11 cellular contexts compared by ENCODE assay signal in genomic region chr9:93128011-93128714, GRCh38. TPM values are rescaled to one million over a fixed set of nuclear protein-coding genes. Genes with fewer than 3 reads are reported as not detected.
A peak's percentile ranks its signal among the peaks of the same experiment; 100 is the strongest.
DNase-seq lines count a peak whose midpoint lies in the region; ATAC-seq and TF ChIP-seq lines count a peak whose summit lies in the region.
"Had no signal": no experiment of that assay in that cellular context is flagged by ENCODE, and none has a peak within 500 bp of the region (broad histone marks: within the 10 kb centered on the region; RNA-seq: fewer than 3 reads in every experiment).

No MANE protein-coding gene starts in this region.

- H3K27me3 Mint-ChIP-seq in CD4-positive, alpha-beta memory T cell = no peaks in the 10 kb centered on the region
- no peaks in the 10 kb centered on the region for H3K27me3 Mint-ChIP-seq in activated T-helper 1 cell treated with anti-CD3 and anti-CD28 coated beads, Interleukin-12 subunit alpha, Interleukin-12 subunit beta, Interleukin-2, Interleukin-4 antibody, amounts not matched to agents 30 ng/mL and 10 ng/mL and 1 ng/mL, durations not matched to agents 14 hours and 24 hours and 36 hours (ENCODE audit: insufficient read depth)

- peaks cover 7% of the 10 kb centered on the region for H3K36me3 ChIP-seq in CD4-positive, alpha-beta memory T cell (ENCODE audit: insufficient read depth, low read length)
- peaks cover 28% of the 10 kb centered on the region for H3K36me3 ChIP-seq in right atrium auricular region
- H3K36me3 ChIP-seq: ovary had no signal

- no peak for TF ChIP-seq CTCF in right atrium auricular region (IDR thresholded peaks at IDR 0.05)

- no peaks in the 10 kb centered on the region for H3K9me3 ChIP-seq in CD4-positive, alpha-beta memory T cell (ENCODE audit: control insufficient read depth in 1 of 2, low read length in 2 of 2)
- H3K9me3 ChIP-seq in right atrium auricular region = no peaks in the 10 kb centered on the region
- H3K9me3 ChIP-seq: ovary had no signal

- H3K27ac Mint-ChIP-seq in CD4-positive, alpha-beta memory T cell = peak overlapping the region; percentile 58 to 98 (median 80)
- H3K27ac Mint-ChIP-seq in activated T-helper 1 cell treated with anti-CD3 and anti-CD28 coated beads, Interleukin-12 subunit alpha, Interleukin-12 subunit beta, Interleukin-2, Interleukin-4 antibody, amounts not matched to agents 30 ng/mL and 10 ng/mL and 1 ng/mL, durations not matched to agents 14 hours and 24 hours and 36 hours = peak overlapping the region; percentile 72

- peaks cover 74% of the 10 kb centered on the region for H3K4me1 ChIP-seq in CD4-positive, alpha-beta memory T cell (ENCODE audit: insufficient read depth, low read length)
- H3K4me1 ChIP-seq in right atrium auricular region = peaks cover 0 to 72% of the 10 kb centered on the region in 2 donors

- DNase-seq in CD4-positive, alpha-beta memory T cell = peak in 1 of 5 donors; percentile 24
- DNase-seq in activated T-helper 1 cell treated with anti-CD3 and anti-CD28 coated beads, Interleukin-12 subunit alpha, Interleukin-12 subunit beta, Interleukin-2, Interleukin-4 antibody, amounts not matched to agents 30 ng/mL and 10 ng/mL and 1 ng/mL, durations not matched to agents 14 hours and 24 hours and 36 hours (ENCODE audit: low spot score) = no peak
- DNase-seq in right atrium auricular region (ENCODE audit: low spot score) (no peak), sciatic nerve (ENCODE audit: low spot score) (peak; percentile 46), NCI-H1436 (lab: John Stamatoyannopoulos, UW) (no peak), NCI-H146 (lab: John Stamatoyannopoulos, UW) (no peak), NCI-H1436 treated with DMSO at 0.1 percent for 48 hours (lab: John Stamatoyannopoulos, UW) (no peak)
- DNase-seq: NCI-H774, SW 1271 had no signal

- H3K4me1 Mint-ChIP-seq in CD4-positive, alpha-beta memory T cell = peaks cover 41 to 89% (median 61%) of the 10 kb centered on the region in 4 donors
- peaks cover 60% of the 10 kb centered on the region for H3K4me1 Mint-ChIP-seq in activated T-helper 1 cell treated with anti-CD3 and anti-CD28 coated beads, Interleukin-12 subunit alpha, Interleukin-12 subunit beta, Interleukin-2, Interleukin-4 antibody, amounts not matched to agents 30 ng/mL and 10 ng/mL and 1 ng/mL, durations not matched to agents 14 hours and 24 hours and 36 hours (ENCODE audit: low read depth)

- no peak overlapping the region for H3K27ac ChIP-seq in CD4-positive, alpha-beta memory T cell (ENCODE audit: low read depth, low read length)
- H3K27ac ChIP-seq in right atrium auricular region = peak overlapping the region; percentile 75 to 97

- H3K9me3 Mint-ChIP-seq in CD4-positive, alpha-beta memory T cell = no peaks in the 10 kb centered on the region
- H3K9me3 Mint-ChIP-seq in activated T-helper 1 cell treated with anti-CD3 and anti-CD28 coated beads, Interleukin-12 subunit alpha, Interleukin-12 subunit beta, Interleukin-2, Interleukin-4 antibody, amounts not matched to agents 30 ng/mL and 10 ng/mL and 1 ng/mL, durations not matched to agents 14 hours and 24 hours and 36 hours = no peaks in the 10 kb centered on the region

- CTCF ChIA-PET in CD4-positive, alpha-beta memory T cell (lab: Charles Lee; ENCODE audit: partially characterized antibody) = interaction anchor here (1.0 to 1.6 kb wide), 2 partner anchors 8 to 19 kb away, joined by 3 to 7 read pairs; no protein-coding TSS in a partner anchor

- no peaks in the 10 kb centered on the region for H3K27me3 ChIP-seq in CD4-positive, alpha-beta memory T cell (ENCODE audit: insufficient read depth, low read length)
- H3K27me3 ChIP-seq in right atrium auricular region = no peaks in the 10 kb centered on the region
- H3K27me3 ChIP-seq: ovary had no signal

- H3K4me3 Mint-ChIP-seq in CD4-positive, alpha-beta memory T cell = peak overlapping the region in 4 of 8 donors; percentile 4 to 23 (median 14)
- no peak overlapping the region for H3K4me3 Mint-ChIP-seq in activated T-helper 1 cell treated with anti-CD3 and anti-CD28 coated beads, Interleukin-12 subunit alpha, Interleukin-12 subunit beta, Interleukin-2, Interleukin-4 antibody, amounts not matched to agents 30 ng/mL and 10 ng/mL and 1 ng/mL, durations not matched to agents 14 hours and 24 hours and 36 hours

- POLR2A ChIA-PET in CD4-positive, alpha-beta memory T cell (lab: Charles Lee; ENCODE audit: partially characterized antibody) = interaction anchor here (1.4 kb wide), 1 partner anchor 32 kb away, joined by 3 read pairs; the partner anchor contains the start of gene CARD19

- intact Hi-C loops in CD4-positive, alpha-beta memory T cell (cut with micrococcal nuclease) = no loop called here
- intact Hi-C loops in activated T-helper 1 cell treated with anti-CD3 and anti-CD28 coated beads, Interleukin-12 subunit alpha, Interleukin-12 subunit beta, Interleukin-2, Interleukin-4 antibody, amounts not matched to agents 30 ng/mL and 10 ng/mL and 1 ng/mL, durations not matched to agents 14 hours and 24 hours and 36 hours (cut with micrococcal nuclease) = no loop called here
- intact Hi-C loops in sciatic nerve (cut with DNase I) = no loop called here

- H3K4me3 ChIP-seq in CD4-positive, alpha-beta memory T cell (ENCODE audit: low read length in 2 of 2) = no peak overlapping the region
- no peak overlapping the region for H3K4me3 ChIP-seq in right atrium auricular region
- H3K4me3 ChIP-seq: ovary had no signal

- ATAC-seq in sciatic nerve (no peak), GM19035 (IDR thresholded peaks at IDR 0.05; ENCODE audit: unreplicated experiment) (no peak)

- peaks cover 0 to 31% of the 10 kb centered on the region in 2 donors for H3K36me3 Mint-ChIP-seq in CD4-positive, alpha-beta memory T cell
- peaks cover 37% of the 10 kb centered on the region for H3K36me3 Mint-ChIP-seq in activated T-helper 1 cell treated with anti-CD3 and anti-CD28 coated beads, Interleukin-12 subunit alpha, Interleukin-12 subunit beta, Interleukin-2, Interleukin-4 antibody, amounts not matched to agents 30 ng/mL and 10 ng/mL and 1 ng/mL, durations not matched to agents 14 hours and 24 hours and 36 hours (ENCODE audit: low read depth)

RNA-seq across cellular contexts. Expression of gene NINJ1, which starts 5.9 kb away (rescaled TPM):
- total RNA-seq in CD4-positive, alpha-beta memory T cell = 10 to 100 TPM; 31.1 to 31.3 TPM
- polyA plus RNA-seq in CD4-positive, alpha-beta memory T cell = 10 to 100 TPM; 75.7 to 92.4 TPM
- total RNA-seq in activated T-helper 1 cell treated with anti-CD3 and anti-CD28 coated beads, Interleukin-12 subunit alpha, Interleukin-12 subunit beta, Interleukin-2, Interleukin-4 antibody, amounts not matched to agents 30 ng/mL and 10 ng/mL and 1 ng/mL, durations not matched to agents 14 hours and 24 hours and 36 hours = 94.2 and 95.3 TPM in 2 replicates
- total RNA-seq in right atrium auricular region (10 to 100 TPM; 65.5 to 89.4 TPM), sciatic nerve (53.5 TPM)

RNA-seq across cellular contexts. Expression of gene CARD19, which starts 32.1 kb away (rescaled TPM):
- 10 to 100 TPM; 57.8 to 64.2 TPM for total RNA-seq in CD4-positive, alpha-beta memory T cell
- 10 to 100 TPM; 65.6 to 88.7 TPM for polyA plus RNA-seq in CD4-positive, alpha-beta memory T cell
- total RNA-seq in activated T-helper 1 cell treated with anti-CD3 and anti-CD28 coated beads, Interleukin-12 subunit alpha, Interleukin-12 subunit beta, Interleukin-2, Interleukin-4 antibody, amounts not matched to agents 30 ng/mL and 10 ng/mL and 1 ng/mL, durations not matched to agents 14 hours and 24 hours and 36 hours = 40.5 and 41.7 TPM in 2 replicates
- 10 to 100 TPM; 21.2 to 46.8 TPM for total RNA-seq in right atrium auricular region
- 36.6 TPM for total RNA-seq in sciatic nerve

RNA-seq across cellular contexts. Expression of gene WNK2, which starts 55.8 kb away (rescaled TPM):
- total RNA-seq in CD4-positive, alpha-beta memory T cell = under 1 TPM in 1 of 2 experiments, not detected in 1; 0.26 TPM
- not detected for polyA plus RNA-seq in CD4-positive, alpha-beta memory T cell
- total RNA-seq in activated T-helper 1 cell treated with anti-CD3 and anti-CD28 coated beads, Interleukin-12 subunit alpha, Interleukin-12 subunit beta, Interleukin-2, Interleukin-4 antibody, amounts not matched to agents 30 ng/mL and 10 ng/mL and 1 ng/mL, durations not matched to agents 14 hours and 24 hours and 36 hours = 2.2 and 3.0 TPM in 2 replicates
- 100 to 1,000 TPM in 1 of 2 donors, 10 to 100 TPM in 1; 61.4 to 132 TPM for total RNA-seq in right atrium auricular region
- 6.6 TPM for total RNA-seq in sciatic nerve
